In genomic region chr11:113595810-113596594, GRCh38 we compare ENCODE assay signal across 33 cellular contexts.
"Had no signal": no experiment of that assay in that cellular context is flagged by ENCODE, and none has a peak within 500 bp of the region (broad histone marks: within the 10 kb centered on the region; RNA-seq: fewer than 3 reads in every experiment).

No MANE protein-coding gene starts in this region.

- DNase-seq: Karpas-422, Kasumi-1, MG63, MM.1S, MV-4-11, NCI-H1048, NCI-H1092, NCI-H1092 treated with DMSO at 0.1 percent for 48 hours, NCI-H1105, NCI-H1105 treated with DMSO at 0.1 percent for 48 hours, NCI-H1417, NCI-H1417 treated with DMSO at 0.1 percent for 48 hours, NCI-H1436, NCI-H1436 treated with DMSO at 0.1 percent for 48 hours, NCI-H146, NCI-H1694, NCI-H1694 treated with DMSO at 0.1 percent for 48 hours, NCI-H187, NCI-H187 treated with DMSO at 0.1 percent for 48 hours, NCI-H1930, NCI-H2029, NCI-H2029 treated with DMSO at 0.1 percent for 48 hours, NCI-H2081, NCI-H2081 treated with DMSO at 0.1 percent for 48 hours, NCI-H2107, NCI-H2171, NCI-H2227 treated with DMSO at 0.1 percent for 48 hours, NCI-H226, NCI-H345, NCI-H446, NCI-H446 treated with DMSO at 0.1 percent for 48 hours, NCI-H510A, NCI-H510A treated with DMSO at 0.1 percent for 48 hours had no signal

- H3K4me3 ChIP-seq: MG63 had no signal

- H3K27me3 ChIP-seq: MG63 had no signal

- H3K36me3 ChIP-seq: MG63 had no signal
